Comparison of ENCODE assay signal across 20 cellular contexts in genomic region chr13:88802886-88803285, GRCh38.
"Had no signal": no experiment of that assay in that cellular context is flagged by ENCODE, and none has a peak within 500 bp of the region (broad histone marks: within the 10 kb centered on the region; RNA-seq: fewer than 3 reads in every experiment).

No MANE protein-coding gene starts in this region.

- H3K27me3 ChIP-seq: body of pancreas, gastroesophageal sphincter, heart right ventricle, pancreas, spleen, stomach, testis, upper lobe of right lung had no signal

- H3K36me3 ChIP-seq: gastroesophageal sphincter, heart right ventricle, pancreas, spleen, stomach, upper lobe of right lung had no signal

- H3K27me3 Mint-ChIP-seq: activated CD4-positive, alpha-beta memory T cell treated with anti-CD3 and anti-CD28 coated beads, Interleukin-2, amount 10 ng/mL, durations not matched to agents 7 days and 5 days; activated T-cell treated with anti-CD3 and anti-CD28 coated beads, Interleukin-2, amount 50 U/mL, for 24 hours; dendritic cell treated with granulocyte-macrophage colony-stimulating factor and Interleukin-4, amounts not matched to agents 40 ng/mL and 50 ng/mL, for 4 days; naive B cell had no signal

- H3K4me3 Mint-ChIP-seq: activated CD4-positive, alpha-beta memory T cell treated with anti-CD3 and anti-CD28 coated beads, Interleukin-2, amount 10 ng/mL, durations not matched to agents 7 days and 5 days; activated T-cell treated with anti-CD3 and anti-CD28 coated beads, Interleukin-2, amount 50 U/mL, for 24 hours; dendritic cell treated with granulocyte-macrophage colony-stimulating factor and Interleukin-4, amounts not matched to agents 40 ng/mL and 50 ng/mL, for 4 days; naive B cell had no signal

- H3K36me3 Mint-ChIP-seq: naive B cell had no signal

- H3K9me3 ChIP-seq: body of pancreas, gastroesophageal sphincter, heart right ventricle, spleen, stomach, testis, upper lobe of right lung had no signal

- H3K27ac Mint-ChIP-seq: activated CD4-positive, alpha-beta memory T cell treated with anti-CD3 and anti-CD28 coated beads, Interleukin-2, amount 10 ng/mL, durations not matched to agents 7 days and 5 days; activated T-cell treated with anti-CD3 and anti-CD28 coated beads, Interleukin-2, amount 50 U/mL, for 24 hours; dendritic cell treated with granulocyte-macrophage colony-stimulating factor and Interleukin-4, amounts not matched to agents 40 ng/mL and 50 ng/mL, for 4 days; naive B cell had no signal

- ATAC-seq: body of pancreas, gastroesophageal sphincter, heart right ventricle, left lobe of liver, pancreas, sciatic nerve, upper lobe of right lung had no signal

- H3K4me1 Mint-ChIP-seq: activated CD4-positive, alpha-beta memory T cell treated with anti-CD3 and anti-CD28 coated beads, Interleukin-2, amount 10 ng/mL, durations not matched to agents 7 days and 5 days; naive B cell had no signal

- H3K27ac ChIP-seq: body of pancreas, epithelial cell of prostate, gastroesophageal sphincter, heart right ventricle, pancreas, spleen, stomach, testis, upper lobe of right lung had no signal

- H3K4me1 ChIP-seq: body of pancreas, gastroesophageal sphincter, heart right ventricle, pancreas, spleen, stomach, testis, upper lobe of right lung had no signal

- DNase-seq: activated CD4-positive, alpha-beta memory T cell treated with anti-CD3 and anti-CD28 coated beads, Interleukin-2, amount 10 ng/mL, durations not matched to agents 7 days and 5 days; activated CD4-positive, alpha-beta T cell treated with anti-CD3 and anti-CD28 coated beads for 4 hours; activated naive CD4-positive, alpha-beta T cell treated with anti-CD3 and anti-CD28 coated beads, Interleukin-2, amount 50 U/mL, for 16 hours; activated T-cell treated with anti-CD3 and anti-CD28 coated beads, Interleukin-2, amount 50 U/mL, for 24 hours; body of pancreas; central memory CD4-positive, alpha-beta T cell; effector memory CD4-positive, alpha-beta T cell; heart right ventricle; islet precursor cell; naive B cell; pancreas; spleen; stomach; testis; upper lobe of right lung had no signal

- H3K4me3 ChIP-seq: body of pancreas, gastroesophageal sphincter, heart right ventricle, pancreas, spleen, stomach, testis, upper lobe of right lung had no signal
